In the genomic region with DNA sequence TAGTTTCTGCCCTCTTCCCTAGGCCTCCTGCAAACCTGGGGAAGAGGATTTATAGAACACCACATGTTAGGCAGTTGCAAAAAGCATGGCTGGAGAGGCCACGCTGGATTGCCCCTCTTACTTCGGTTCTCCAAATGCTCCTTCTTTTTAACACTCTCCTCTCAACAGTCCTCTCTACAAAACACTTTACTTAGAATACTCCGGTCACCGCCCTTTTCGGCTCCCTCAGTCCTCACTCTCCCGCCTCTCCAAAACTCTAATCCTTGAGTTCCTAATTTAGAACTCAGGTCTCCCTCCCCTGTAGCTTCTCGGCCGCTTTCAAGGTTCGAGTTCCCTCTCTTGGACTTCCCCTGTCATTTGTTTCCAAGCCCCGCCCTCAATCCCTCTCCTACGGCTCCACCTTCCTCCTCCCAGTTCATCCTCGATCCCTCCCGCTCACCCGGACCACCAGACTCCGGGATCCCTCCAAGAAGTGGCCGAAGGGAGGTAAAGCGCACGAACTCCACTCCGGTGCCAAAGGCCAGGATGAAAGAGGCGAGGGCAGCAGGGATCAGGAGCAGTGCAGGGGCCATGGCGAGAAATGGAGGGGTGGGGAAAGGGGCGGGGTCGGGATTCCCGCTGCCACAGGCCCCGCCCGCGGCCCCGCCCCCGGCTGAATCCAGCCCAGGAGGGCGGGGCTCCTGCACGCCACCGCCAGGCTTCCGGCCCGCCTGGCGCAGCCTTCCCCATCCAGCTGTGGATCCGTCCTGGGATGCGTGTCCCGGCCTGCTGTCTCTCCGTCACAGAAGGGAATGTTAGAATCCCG, we compare ENCODE assay signal across 8 cellular contexts. TPM values are rescaled to one million over a fixed set of nuclear protein-coding genes. Genes with fewer than 3 reads are reported as not detected.
DNase-seq lines count a peak whose midpoint lies in the region; ATAC-seq and TF ChIP-seq lines count a peak whose summit lies in the region.

A gene with protein sequence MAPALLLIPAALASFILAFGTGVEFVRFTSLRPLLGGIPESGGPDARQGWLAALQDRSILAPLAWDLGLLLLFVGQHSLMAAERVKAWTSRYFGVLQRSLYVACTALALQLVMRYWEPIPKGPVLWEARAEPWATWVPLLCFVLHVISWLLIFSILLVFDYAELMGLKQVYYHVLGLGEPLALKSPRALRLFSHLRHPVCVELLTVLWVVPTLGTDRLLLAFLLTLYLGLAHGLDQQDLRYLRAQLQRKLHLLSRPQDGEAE (minus strand): TSS at position 582 of the 805 bp plus-strand sequence. CDS start 10 bp downstream, at position 572.

- H3K27me3 ChIP-seq in HL-60 (ENCODE audit: insufficient read depth, poor library complexity, severe bottlenecking) = no peaks in the 10 kb centered on the region
- H3K27me3 ChIP-seq in left lung = no peaks in the 10 kb centered on the region

- no peaks in the 10 kb centered on the region for H3K9me3 ChIP-seq in left lung

- peaks cover 14 to 42% of the 10 kb centered on the region in 2 donors for H3K4me1 ChIP-seq in left lung

- DNase-seq in HL-60 (ENCODE audit: low read depth in 1 of 2, low spot score in 1 of 2) (peak; percentile 89 to 91), NCI-H748 treated with DMSO at 0.1 percent for 48 hours (lab: John Stamatoyannopoulos, UW) (peak; percentile 88), dermis blood vessel endothelial cell (peak; percentile 81), left lung (peak; percentile 91 to 95)
- peak; percentile 58 to 59 for DNase-seq in activated CD4-positive, alpha-beta T cell treated with anti-CD3 and anti-CD28 coated beads, Interleukin-2, amount 50 U/mL, for 24 hours (ENCODE audit: low read depth in 1 of 2, low spot score in 1 of 2)
- peak; percentile 84 to 88 for DNase-seq in stimulated activated CD4-positive, alpha-beta T cell treated with anti-CD3 and anti-CD28 coated beads, Interleukin-2, amount 100 ng/mL, for 24 hours

- H3K4me3 ChIP-seq in HL-60 (replicated peaks; ENCODE audit: insufficient read depth, low read length) = peak within 1 kb of the TSS; percentile 78
- H3K4me3 ChIP-seq in left lung = peak within 1 kb of the TSS; percentile 47 to 91

- H3K27ac ChIP-seq in HL-60 (replicated peaks) (peak within 1 kb of the TSS; percentile 76), left lung (peak within 1 kb of the TSS; percentile 74 to 97)

- ATAC-seq in left lung = peak; percentile 78
- no peak for ATAC-seq in GM18861 (IDR thresholded peaks at IDR 0.05; ENCODE audit: unreplicated experiment)

- TF ChIP-seq POLR2A in GM10847 (IDR thresholded peaks at IDR 0.05; ENCODE audit: extremely low read depth, insufficient read length) = peak; percentile 65

- no peak for TF ChIP-seq CTCF in HL-60 (IDR thresholded peaks at IDR 0.05; ENCODE audit: insufficient read depth, low read length)
- TF ChIP-seq CTCF in left lung (IDR thresholded peaks at IDR 0.05) = no peak

- no peaks in the 10 kb centered on the region for H3K36me3 ChIP-seq in left lung

- intact Hi-C loops in left lung (cut with DNase I) = no loop called here

RNA-seq across cellular contexts. Expression of the gene that starts here (rescaled TPM):
- 3.1 and 4.6 TPM in 2 replicates for total RNA-seq in dermis blood vessel endothelial cell
- 10 to 100 TPM; 13.1 to 17.4 TPM for total RNA-seq in left lung
